In the genomic region with DNA sequence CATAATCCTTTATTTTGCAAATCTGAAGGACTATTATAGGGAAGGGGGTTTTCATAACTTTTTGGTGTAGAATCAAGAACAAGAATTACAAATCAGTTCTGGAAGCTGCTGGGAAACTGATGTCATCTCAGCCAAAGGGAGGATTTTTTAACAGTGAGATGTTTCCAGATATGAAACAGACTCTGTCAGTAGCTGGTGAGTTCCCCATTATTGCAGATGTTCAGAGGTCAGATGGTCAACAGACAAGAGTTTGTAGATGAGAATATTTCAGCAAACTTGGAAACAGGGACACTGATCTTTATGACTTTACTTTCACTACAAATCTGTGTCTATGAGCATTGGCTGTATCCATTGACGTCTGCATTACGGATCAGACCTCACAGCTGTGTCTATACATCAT, we compare ENCODE assay signal across 16 cellular contexts.
A peak's percentile ranks its signal among the peaks of the same experiment; 100 is the strongest.
DNase-seq lines count a peak whose midpoint lies in the region; ATAC-seq, FAIRE-seq and TF ChIP-seq lines count a peak whose summit lies in the region.
"Had no signal": no experiment of that assay in that cellular context is flagged by ENCODE, and none has a peak within 500 bp of the region (broad histone marks: within the 10 kb centered on the region; RNA-seq: fewer than 3 reads in every experiment).

No MANE protein-coding gene starts in this region.

- H3K4me3 Mint-ChIP-seq in astrocyte (ENCODE audit: unreplicated experiment): no peak overlapping the region
- H3K4me3 Mint-ChIP-seq: CD4-positive, CD25-positive, alpha-beta regulatory T cell; neural progenitor cell had no signal

- 44 to 46% methylated on average over 2 of the region's 2 CpGs for WGBS in lung, 2 donors
- WGBS in suprapubic skin: 45% methylated on average over 2 of the region's 2 CpGs

- no peaks in the 10 kb centered on the region for H4K20me1 ChIP-seq in astrocyte (ENCODE audit: insufficient read depth, low read length)

- peaks cover 7% of the 10 kb centered on the region for H3K4me1 ChIP-seq in astrocyte (ENCODE audit: insufficient read depth, low read length)
- peaks cover 2 to 4% of the 10 kb centered on the region in 2 donors for H3K4me1 ChIP-seq in lung (ENCODE audit: control insufficient read depth in 2 of 2, insufficient read depth in 2 of 2, low read length in 2 of 2)
- H3K4me1 ChIP-seq in suprapubic skin: peaks cover 3% of the 10 kb centered on the region
- H3K4me1 ChIP-seq: neural progenitor cell had no signal

- H3K27me3 ChIP-seq in astrocyte (ENCODE audit: insufficient read depth, low read length) (no peaks in the 10 kb centered on the region), lung (ENCODE audit: control insufficient read depth, insufficient read depth) (no peaks in the 10 kb centered on the region), suprapubic skin (no peaks in the 10 kb centered on the region)
- H3K27me3 ChIP-seq: neural progenitor cell had no signal

- peak overlapping the region; percentile 50 for H3K4me2 ChIP-seq in astrocyte (ENCODE audit: low read length)
- H3K4me2 ChIP-seq: neural progenitor cell had no signal

- H3K36me3 ChIP-seq in astrocyte (ENCODE audit: insufficient read depth, low read length): no peaks in the 10 kb centered on the region
- H3K36me3 ChIP-seq in lung (ENCODE audit: control insufficient read depth in 2 of 2, insufficient read depth in 2 of 2, low read length in 2 of 2): no peaks in the 10 kb centered on the region
- H3K36me3 ChIP-seq in suprapubic skin: no peaks in the 10 kb centered on the region
- H3K36me3 ChIP-seq: neural progenitor cell had no signal

- H3K27ac Mint-ChIP-seq in astrocyte (ENCODE audit: unreplicated experiment): no peak overlapping the region
- H3K27ac Mint-ChIP-seq: CD4-positive, CD25-positive, alpha-beta regulatory T cell; neural progenitor cell had no signal

- ATAC-seq in lung (ENCODE audit: insufficient read depth, low FRiP score) (peak; percentile 73), HG03280 (IDR thresholded peaks at IDR 0.05; ENCODE audit: unreplicated experiment) (no peak)

- H3K9me3 ChIP-seq in astrocyte (ENCODE audit: insufficient read depth, low read depth, low read length): no peaks in the 10 kb centered on the region
- no peaks in the 10 kb centered on the region for H3K9me3 ChIP-seq in lung (ENCODE audit: control insufficient read depth in 2 of 2, insufficient read depth in 1 of 2, low read length in 1 of 2)
- no peaks in the 10 kb centered on the region for H3K9me3 ChIP-seq in suprapubic skin

- no peaks in the 10 kb centered on the region for H3K27me3 Mint-ChIP-seq in astrocyte (ENCODE audit: low read depth, unreplicated experiment)
- H3K27me3 Mint-ChIP-seq: CD4-positive, CD25-positive, alpha-beta regulatory T cell had no signal

- H3K9ac ChIP-seq in astrocyte (ENCODE audit: low read length): peak overlapping the region; percentile 37
- H3K9ac ChIP-seq: neural progenitor cell had no signal

- TF ChIP-seq CTCF in astrocyte (IDR thresholded peaks at IDR 0.05; ENCODE audit: insufficient read depth, low read depth, low read length) (no peak), lung (IDR thresholded peaks at IDR 0.05; ENCODE audit: control extremely low read depth, extremely low read depth) (no peak), suprapubic skin (IDR thresholded peaks at IDR 0.05) (no peak)

- no peak for DNase-seq in H54 (ENCODE audit: insufficient read length, low spot score)
- peak; percentile 26 for DNase-seq in astrocyte (ENCODE audit: low read depth)
- DNase-seq in lung (ENCODE audit: low spot score): no peak
- no peak for DNase-seq in suprapubic skin (ENCODE audit: low spot score in 2 of 2)
- no peak for DNase-seq in NCI-H1105 (lab: John Stamatoyannopoulos, UW)
- no peak for DNase-seq in NCI-H1105 treated with DMSO at 0.1 percent for 48 hours (lab: John Stamatoyannopoulos, UW)
- DNase-seq: activated CD4-positive, CD25-positive, alpha-beta regulatory T cell; CD4-positive, CD25-positive, alpha-beta regulatory T cell; KBM-7; kidney; NCI-H1417; SHP77 treated with DMSO at 0.1 percent for 48 hours; T-helper 2 cell had no signal

- peaks cover 10% of the 10 kb centered on the region for H3K4me1 Mint-ChIP-seq in astrocyte (ENCODE audit: low read depth, unreplicated experiment)

- no peak overlapping the region for H2AFZ ChIP-seq in astrocyte (ENCODE audit: low read depth, low read length)
- H2AFZ ChIP-seq: neural progenitor cell had no signal

- no peaks in the 10 kb centered on the region for H3K9me3 Mint-ChIP-seq in astrocyte (ENCODE audit: unreplicated experiment)

- no peak for TF ChIP-seq POLR2A in H54 (IDR thresholded peaks at IDR 0.05; ENCODE audit: low read depth, low read length)
- TF ChIP-seq POLR2A in suprapubic skin (IDR thresholded peaks at IDR 0.05): no peak

- H3K36me3 Mint-ChIP-seq in astrocyte (ENCODE audit: low read depth, unreplicated experiment): no peaks in the 10 kb centered on the region
- H3K36me3 Mint-ChIP-seq: CD4-positive, CD25-positive, alpha-beta regulatory T cell; neural progenitor cell had no signal

- peak overlapping the region; percentile 65 for H3K27ac ChIP-seq in astrocyte (ENCODE audit: low read depth, low read length)
- no peak overlapping the region for H3K27ac ChIP-seq in lung (ENCODE audit: low read depth in 1 of 2, low read length in 1 of 2)
- peak overlapping the region; percentile 56 for H3K27ac ChIP-seq in suprapubic skin
- H3K27ac ChIP-seq: neural progenitor cell had no signal

- FAIRE-seq in H54 (lab: Jason Lieb, UNC): peak; percentile 70
- peak; percentile 84 for FAIRE-seq in astrocyte (lab: Jason Lieb, UNC)
- FAIRE-seq: colon, kidney had no signal

- H3K79me2 ChIP-seq in astrocyte (ENCODE audit: insufficient read depth, low read length): no peaks in the 10 kb centered on the region

- H3K4me3 ChIP-seq in astrocyte (ENCODE audit: insufficient read depth, low read depth, low read length): no peak overlapping the region
- H3K4me3 ChIP-seq in lung: no peak overlapping the region
- H3K4me3 ChIP-seq in suprapubic skin: no peak overlapping the region
- H3K4me3 ChIP-seq: neural progenitor cell had no signal

- no peak for TF ChIP-seq EP300 in suprapubic skin (IDR thresholded peaks at IDR 0.05)

Comparison
In these comparisons a context has a peak if more than half of its experiments do, and no peak if none do; other contexts are left out.
1. H3K27ac ChIP-seq: peak in astrocyte (single experiment) and suprapubic skin (single experiment); none in lung (0 of 2).